8 cellular contexts compared by ENCODE assay signal in genomic region chr4:83456184-83456501, GRCh38. TPM values are rescaled to one million over a fixed set of nuclear protein-coding genes. Genes with fewer than 3 reads are reported as not detected.
DNase-seq lines count a peak whose midpoint lies in the region; ATAC-seq and TF ChIP-seq lines count a peak whose summit lies in the region.

No MANE protein-coding gene starts in this region.

- H3K27ac ChIP-seq in OCI-LY7 (ENCODE audit: low read depth, low read length, poor library complexity, severe bottlenecking) = peak overlapping the region; percentile 46
- H3K27ac ChIP-seq in endodermal cell (ENCODE audit: low read depth, low read length) = no peak overlapping the region
- peak overlapping the region; percentile 8 for H3K27ac ChIP-seq in neural progenitor cell

- H3K4me3 ChIP-seq in OCI-LY7 (ENCODE audit: low read depth, low read length, poor library complexity, severe bottlenecking) (peak overlapping the region; percentile 89), endodermal cell (ENCODE audit: low read length) (peak overlapping the region; percentile 95), neural progenitor cell (peak overlapping the region; percentile 75)

- H4K20me1 ChIP-seq in OCI-LY7 (ENCODE audit: insufficient read depth, low read length) = peaks cover 17% of the 10 kb centered on the region; the same call in 1 of the 2 replicates
- no peaks in the 10 kb centered on the region for H4K20me1 ChIP-seq in neural progenitor cell (ENCODE audit: low read depth)

- H3K36me3 ChIP-seq in OCI-LY7 (ENCODE audit: insufficient read depth, low read length) (peaks cover 81% of the 10 kb centered on the region), endodermal cell (ENCODE audit: control insufficient read depth, insufficient read depth, low read length) (peaks cover 61% of the 10 kb centered on the region), neural progenitor cell (peaks cover 11% of the 10 kb centered on the region)

- H3K9me3 ChIP-seq in OCI-LY7 (ENCODE audit: low read length) (no peaks in the 10 kb centered on the region), endodermal cell (ENCODE audit: control insufficient read depth, low read length) (no peaks in the 10 kb centered on the region), neural progenitor cell (ENCODE audit: low read depth) (no peaks in the 10 kb centered on the region)

- H3K4me1 Mint-ChIP-seq in CD14-positive monocyte (peaks cover 27% of the 10 kb centered on the region), endodermal cell (peaks cover 5% of the 10 kb centered on the region), neural progenitor cell (peaks cover 17% of the 10 kb centered on the region)

- WGBS in endodermal cell (ENCODE audit: insufficient coverage in 1 of 2, insufficient read length in 1 of 2), 2 experiments = 0% methylated on average over 5 to 7 of the region's 7 CpGs

- H3K4me2 ChIP-seq in OCI-LY7 (ENCODE audit: low read length) = peak overlapping the region; percentile 88
- H3K4me2 ChIP-seq in neural progenitor cell = peak overlapping the region; percentile 90

- H3K9ac ChIP-seq in endodermal cell (ENCODE audit: extremely low read depth, low read length, poor library complexity, severe bottlenecking) (peak overlapping the region; percentile 84), neural progenitor cell (peak overlapping the region; percentile 92)

- TSS peak; percentile 86 for BruUV-seq in OCI-LY7 (replicated peaks; lab: Mats Ljungman, UMichigan)

- H2AFZ ChIP-seq in OCI-LY7 (ENCODE audit: low read length) (peak overlapping the region; percentile 64; the same call in 1 of the 2 replicates), neural progenitor cell (replicated peaks) (peak overlapping the region; percentile 92)

- DNase-seq in CD14-positive monocyte (ENCODE audit: low spot score) (no peak), OCI-LY7 (ENCODE audit: low spot score) (no peak), endodermal cell (no peak), neural progenitor cell (ENCODE audit: low spot score) (no peak), CD1c-positive myeloid dendritic cell (ENCODE audit: extremely low spot score) (no peak), AML-193 (lab: John Stamatoyannopoulos, UW) (no peak), COLO668 (lab: John Stamatoyannopoulos, UW; ENCODE audit: unreplicated experiment) (no peak)

- no peaks in the 10 kb centered on the region for H3K9me2 ChIP-seq in OCI-LY7 (ENCODE audit: insufficient read depth, low read length)

- TF ChIP-seq CTCF in CD14-positive monocyte (IDR thresholded peaks at IDR 0.05) (no peak), OCI-LY7 (conservative IDR thresholded peaks at IDR 0.05; ENCODE audit: low read length) (no peak), endodermal cell (conservative IDR thresholded peaks at IDR 0.05) (no peak), neural progenitor cell (IDR thresholded peaks at IDR 0.05) (no peak)

- intact Hi-C loops in CD14-positive monocyte (cut with micrococcal nuclease) = loop anchor here (10.0 kb wide), 2 partner anchors 171 to 421 kb away; partner anchors contain the start of genes COPS4 (in 1 of the 2) and COQ2 (in 1 of the 2)
- intact Hi-C loops in OCI-LY7 (cut with micrococcal nuclease; ENCODE audit: unreplicated experiment) = loop anchor here (2.0 to 10.0 kb wide), 3 partner anchors 29 to 171 kb away; partner anchors contain the start of genes ABRAXAS1 and COQ2

- ATAC-seq in GM18907 (IDR thresholded peaks at IDR 0.05; ENCODE audit: unreplicated experiment) = no peak

- H3K27me3 ChIP-seq in endodermal cell (ENCODE audit: control insufficient read depth, insufficient read depth, low read length, poor library complexity, severe bottlenecking) (no peaks in the 10 kb centered on the region), neural progenitor cell (no peaks in the 10 kb centered on the region)

- H3K9me3 Mint-ChIP-seq in CD14-positive monocyte = no peaks in the 10 kb centered on the region
- H3K9me3 Mint-ChIP-seq in endodermal cell = no peaks in the 10 kb centered on the region
- no peaks in the 10 kb centered on the region for H3K9me3 Mint-ChIP-seq in neural progenitor cell

- peaks cover 37% of the 10 kb centered on the region for H3K4me1 ChIP-seq in OCI-LY7 (ENCODE audit: insufficient read depth, low read length, poor library complexity, severe bottlenecking)
- H3K4me1 ChIP-seq in endodermal cell (ENCODE audit: control insufficient read depth, insufficient read depth, low read length) = no peaks in the 10 kb centered on the region
- H3K4me1 ChIP-seq in neural progenitor cell = peaks cover 5% of the 10 kb centered on the region

- POLR2A ChIA-PET in OCI-LY7 (lab: Charles Lee) = interaction anchor here (0.6 to 4.1 kb wide), 7 partner anchors 11 to 40 kb away, joined by 3 to 66 read pairs (median 3); no protein-coding TSS in a partner anchor

- H3K36me3 Mint-ChIP-seq in CD14-positive monocyte = peaks cover 59 to 66% of the 10 kb centered on the region in 2 donors
- peaks cover 46% of the 10 kb centered on the region for H3K36me3 Mint-ChIP-seq in endodermal cell (ENCODE audit: low read depth)
- peaks cover 6% of the 10 kb centered on the region for H3K36me3 Mint-ChIP-seq in neural progenitor cell

- H3K4me3 Mint-ChIP-seq in CD14-positive monocyte (peak overlapping the region; percentile 96 to 98), endodermal cell (peak overlapping the region; percentile 99), neural progenitor cell (peak overlapping the region; percentile 99)

- H3K27ac Mint-ChIP-seq in CD14-positive monocyte (peak overlapping the region; percentile 98 to 100 (median 100)), endodermal cell (peak overlapping the region; percentile 100), neural progenitor cell (peak overlapping the region; percentile 98)

- CTCF ChIA-PET in OCI-LY7 (lab: Charles Lee; ENCODE audit: unreplicated experiment) = no interaction called here

- peaks cover 0 to 3% (median 1%) of the 10 kb centered on the region in 3 donors for H3K27me3 Mint-ChIP-seq in CD14-positive monocyte (ENCODE audit: low read depth in 3 of 3)
- no peaks in the 10 kb centered on the region for H3K27me3 Mint-ChIP-seq in endodermal cell (ENCODE audit: insufficient read depth)
- peaks cover 6% of the 10 kb centered on the region for H3K27me3 Mint-ChIP-seq in neural progenitor cell (ENCODE audit: insufficient read depth, low read depth)

- no peaks in the 10 kb centered on the region for H3F3A ChIP-seq in neural progenitor cell (ENCODE audit: low read depth)

- H3K79me2 ChIP-seq in OCI-LY7 (ENCODE audit: insufficient read depth, low read depth, low read length) = peaks cover 79% of the 10 kb centered on the region
- peaks cover 49% of the 10 kb centered on the region for H3K79me2 ChIP-seq in neural progenitor cell (ENCODE audit: low read depth)

RNA-seq across cellular contexts. Expression of gene MRPS18C, which starts 0.3 kb away (rescaled TPM):
- polyA plus RNA-seq in CD14-positive monocyte = 10 to 100 TPM; 42.4 to 70.5 TPM
- 38.1 and 41.4 TPM in 2 replicates for total RNA-seq in OCI-LY7 (2014; rRNA removed; shearing (Covaris generic))
- total RNA-seq in OCI-LY7 (2022) (98.1 and 104 TPM in 2 replicates), endodermal cell (10 to 100 TPM; 62.3 to 63.0 TPM), neural progenitor cell (ENCODE audit: low replicate concordance) (25.0 and 25.6 TPM in 2 replicates)
- 60.8 TPM for polyA plus RNA-seq in endodermal cell (2013, experiment 1 of 2)
- 49.7 TPM for polyA plus RNA-seq in endodermal cell (2013, experiment 2 of 2)

RNA-seq across cellular contexts. Expression of gene HELQ, which starts 0.5 kb away (rescaled TPM):
- 10 to 100 TPM; 11.1 to 11.3 TPM for polyA plus RNA-seq in CD14-positive monocyte
- 63.3 and 67.1 TPM in 2 replicates for total RNA-seq in OCI-LY7 (2014; rRNA removed; shearing (Covaris generic))
- total RNA-seq in OCI-LY7 (2022) (66.3 and 70.4 TPM in 2 replicates), endodermal cell (10 to 100 TPM; 13.8 to 14.5 TPM), neural progenitor cell (ENCODE audit: low replicate concordance) (10.8 and 15.3 TPM in 2 replicates)
- polyA plus RNA-seq in endodermal cell (2013, experiment 1 of 2) = 11.9 TPM
- 10.6 TPM for polyA plus RNA-seq in endodermal cell (2013, experiment 2 of 2)

RNA-seq across cellular contexts. Expression of gene ABRAXAS1, which starts 28.8 kb away (rescaled TPM):
- polyA plus RNA-seq in CD14-positive monocyte = 10 to 100 TPM in 1 of 2 donors, 1 to 10 TPM in 1; 6.8 to 10.8 TPM
- total RNA-seq in OCI-LY7 (2014; rRNA removed; shearing (Covaris generic)) = 17.7 and 24.4 TPM in 2 replicates
- total RNA-seq in OCI-LY7 (2022) (26.5 and 28.4 TPM in 2 replicates), endodermal cell (10 to 100 TPM; 26.0 to 26.6 TPM), neural progenitor cell (ENCODE audit: low replicate concordance) (35.8 and 64.2 TPM in 2 replicates)
- 33.2 TPM for polyA plus RNA-seq in endodermal cell (2013, experiment 1 of 2)
- 32.5 TPM for polyA plus RNA-seq in endodermal cell (2013, experiment 2 of 2)
